In genomic region chr12:99686142-99686541, GRCh38 we compare ENCODE assay signal across 22 cellular contexts. TPM values are rescaled to one million over a fixed set of nuclear protein-coding genes. Genes with fewer than 3 reads are reported as not detected.
DNase-seq lines count a peak whose midpoint lies in the region; ATAC-seq, FAIRE-seq and TF ChIP-seq lines count a peak whose summit lies in the region.
"Had no signal": no experiment of that assay in that cellular context is flagged by ENCODE, and none has a peak within 500 bp of the region (broad histone marks: within the 10 kb centered on the region; RNA-seq: fewer than 3 reads in every experiment).

No MANE protein-coding gene starts in this region.

- no peaks in the 10 kb centered on the region for H3K79me1 ChIP-seq in H1 (ENCODE audit: low read depth, low read length)

- H3K79me2 ChIP-seq in HepG2 (ENCODE audit: insufficient read depth, low read length) (no peaks in the 10 kb centered on the region), H1 (ENCODE audit: control insufficient read depth in 1 of 2, insufficient read depth in 2 of 2, low read length in 2 of 2) (no peaks in the 10 kb centered on the region)

- H4K91ac ChIP-seq in H1 (replicated peaks; ENCODE audit: insufficient read length, low read length): no peak overlapping the region

- H4K20me1 ChIP-seq in HepG2 (ENCODE audit: insufficient read depth, low read length) (no peaks in the 10 kb centered on the region), H1 (replicated peaks in 1 of 2; ENCODE audit: control insufficient read depth in 1 of 2, insufficient read depth in 2 of 2, low read length in 2 of 2) (no peaks in the 10 kb centered on the region)

- H3K36me3 ChIP-seq in HepG2 (replicated peaks in 1 of 2; ENCODE audit: control insufficient read depth in 1 of 2, insufficient read depth in 2 of 2, low read length in 2 of 2): no peaks in the 10 kb centered on the region
- no peaks in the 10 kb centered on the region for H3K36me3 ChIP-seq in right lobe of liver
- H3K36me3 ChIP-seq in HEK293 (ENCODE audit: control insufficient read depth in 2 of 2, insufficient read depth in 1 of 2, low read length in 2 of 2): no peaks in the 10 kb centered on the region
- H3K36me3 ChIP-seq in H1 (ENCODE audit: control insufficient read depth in 2 of 4, insufficient read depth in 4 of 4, low read length in 3 of 4): no peaks in the 10 kb centered on the region; a peak in 1 of 8 replicates

- H3K4me1 ChIP-seq in HepG2 (ENCODE audit: insufficient read depth, low read length): no peaks in the 10 kb centered on the region
- no peaks in the 10 kb centered on the region for H3K4me1 ChIP-seq in right lobe of liver
- no peaks in the 10 kb centered on the region for H3K4me1 ChIP-seq in HEK293 (ENCODE audit: control insufficient read depth, insufficient read depth, low read length)
- H3K4me1 ChIP-seq in H1 (replicated peaks in 1 of 4; ENCODE audit: control insufficient read depth in 3 of 4, insufficient read depth in 4 of 4, low read length in 3 of 4): 0 out of 7 replicates have a peak, but pooled peaks cover 0 to 2% (median 0%) of the 10 kb centered on the region in 4 experiments

- no peak overlapping the region for H3K4ac ChIP-seq in H1 (replicated peaks; ENCODE audit: insufficient read length, low read depth, low read length)

- no peak for FAIRE-seq in HepG2 (lab: Jason Lieb, UNC)
- no peak for FAIRE-seq in H1 (lab: Jason Lieb, UNC)
- FAIRE-seq: A204.1, GM12891, GM19239, H54, HTR-8/SVneo had no signal

- H2AK5ac ChIP-seq in H1 (ENCODE audit: low read depth, low read length): no peak overlapping the region

- no peak overlapping the region for H2BK120ac ChIP-seq in H1 (replicated peaks; ENCODE audit: low read depth, low read length)

- no peak overlapping the region for H2BK15ac ChIP-seq in H1 (ENCODE audit: low read length)

- H3K27ac ChIP-seq in HepG2 (ENCODE audit: extremely low read length, insufficient read depth, low read length): no peak overlapping the region
- no peak overlapping the region for H3K27ac ChIP-seq in right lobe of liver
- H3K27ac ChIP-seq in HEK293 (ENCODE audit: extremely low read depth, low read depth, low read length): no peak overlapping the region
- no peak overlapping the region for H3K27ac ChIP-seq in H1 (ENCODE audit: low read depth, low read length)
- H3K27ac ChIP-seq: C4-2B had no signal

- H3K36me3 Mint-ChIP-seq in chondrocyte (ENCODE audit: low read depth): no peaks in the 10 kb centered on the region
- H3K36me3 Mint-ChIP-seq: IgD-negative memory B cell had no signal

- no peak for TF ChIP-seq RAD21 in HepG2 (CRISPR knock-in tag; IDR thresholded peaks at IDR 0.05)
- TF ChIP-seq RAD21 in H1 (IDR thresholded peaks at IDR 0.05 in 1 of 2, conservative IDR thresholded peaks at IDR 0.05 in 1 of 2; ENCODE audit: low read depth in 2 of 2, low read length in 2 of 2): no peak

- H3K4me3 ChIP-seq in HepG2 (replicated peaks in 1 of 3; ENCODE audit: insufficient read depth in 1 of 3, low read depth in 2 of 3, low read length in 3 of 3) (no peak overlapping the region), right lobe of liver (no peak overlapping the region), HEK293 (ENCODE audit: low read depth, low read length) (no peak overlapping the region), H1 (ENCODE audit: extremely low read depth in 1 of 4, insufficient read depth in 2 of 4, low read depth in 3 of 4, low read length in 4 of 4) (no peak overlapping the region)

- in situ Hi-C loops in HepG2 (cut with HindIII; ENCODE audit: extremely low pct_ligation_motif_present, low pct_unique_long_range_greater_than_20kb): no loop called here

- H3K27me3 ChIP-seq in HepG2 (ENCODE audit: control insufficient read depth in 1 of 2, insufficient read depth in 2 of 2, low read length in 2 of 2) (no peaks in the 10 kb centered on the region), right lobe of liver (no peaks in the 10 kb centered on the region), H1 (replicated peaks in 1 of 4; ENCODE audit: control insufficient read depth in 3 of 4, extremely low read depth in 1 of 4, insufficient read depth in 3 of 4, low read length in 3 of 4) (no peaks in the 10 kb centered on the region)

- no peaks in the 10 kb centered on the region for H3K4me1 Mint-ChIP-seq in chondrocyte (ENCODE audit: low read depth)
- H3K4me1 Mint-ChIP-seq: IgD-negative memory B cell had no signal

- no peak overlapping the region for H3K23ac ChIP-seq in H1 (ENCODE audit: insufficient read length)

- H2AFZ ChIP-seq in HepG2 (ENCODE audit: low read length) (no peak overlapping the region), H1 (ENCODE audit: low read length) (no peak overlapping the region)

- no peak overlapping the region for H3K27ac Mint-ChIP-seq in chondrocyte (ENCODE audit: unreplicated experiment)
- H3K27ac Mint-ChIP-seq: CD4-positive, alpha-beta T cell; IgD-negative memory B cell had no signal

- H3K14ac ChIP-seq in H1 (ENCODE audit: insufficient read length): no peak overlapping the region

- no TSS peak for BruUV-seq in HepG2 (replicated peaks; lab: Mats Ljungman, UMichigan)

- H3K9ac ChIP-seq in HepG2 (ENCODE audit: insufficient read depth, low read depth, low read length): no peak overlapping the region
- no peak overlapping the region for H3K9ac ChIP-seq in H1 (replicated peaks in 1 of 4; ENCODE audit: extremely low read depth in 1 of 4, low read depth in 3 of 4, low read length in 3 of 4)

- H3K56ac ChIP-seq in H1 (replicated peaks; ENCODE audit: insufficient read length, low read depth, low read length): no peak overlapping the region

- POLR2A ChIA-PET in HepG2 (lab: Yijun Ruan, JAX): no interaction called here
- POLR2A ChIA-PET in HEK293 (lab: Yijun Ruan, JAX): no interaction called here
- POLR2A ChIA-PET in H1 (lab: Charles Lee; ENCODE audit: partially characterized antibody): no interaction called here

- H3K4me2 ChIP-seq in HepG2 (ENCODE audit: low read depth, low read length): no peak overlapping the region
- H3K4me2 ChIP-seq in H1 (ENCODE audit: insufficient read depth in 1 of 2, low read depth in 2 of 2, low read length in 2 of 2): no peak overlapping the region

- H4K5ac ChIP-seq in H1 (ENCODE audit: insufficient read length, low read depth, low read length): no peak overlapping the region

- TF ChIP-seq EP300 in HepG2 (IDR thresholded peaks at IDR 0.05; ENCODE audit: low read depth in 2 of 2, low read length in 2 of 2) (no peak), HepG2 (CRISPR knock-in tag; IDR thresholded peaks at IDR 0.05; ENCODE audit: borderline replicate concordance) (no peak), H1 (IDR thresholded peaks at IDR 0.05; ENCODE audit: borderline replicate concordance in 1 of 2, low read depth in 2 of 2, low read length in 2 of 2) (no peak)

- TF ChIP-seq POLR2A in HepG2 (IDR thresholded peaks at IDR 0.05; ENCODE audit: insufficient read depth in 1 of 2, low read depth in 2 of 2, low read length in 2 of 2): no peak
- no peak for TF ChIP-seq POLR2A in right lobe of liver (IDR thresholded peaks at IDR 0.05)
- no peak for TF ChIP-seq POLR2A in H1 (IDR thresholded peaks at IDR 0.05; ENCODE audit: control extremely low read depth in 1 of 2, low read depth in 2 of 2, low read length in 2 of 2)

- no peaks in the 10 kb centered on the region for H3K23me2 ChIP-seq in H1 (ENCODE audit: low read depth, low read length)

- DNase-seq in HepG2 (ENCODE audit: low spot score): no peak
- no peak for DNase-seq in right lobe of liver
- DNase-seq in H1 (ENCODE audit: low read depth in 1 of 2, low spot score in 2 of 2): no peak
- DNase-seq in midbrain (lab: John Stamatoyannopoulos, UW): no peak
- no peak for DNase-seq in chondrocyte (ENCODE audit: low spot score)
- DNase-seq: AML-193; CD4-positive, alpha-beta T cell; DMS53; DND-41; EL; HCEC 1CT; KBM-7 had no signal

- no peak overlapping the region for H2BK20ac ChIP-seq in H1 (ENCODE audit: low read length)

- H3K9me3 ChIP-seq in HepG2 (ENCODE audit: low read length) (no peaks in the 10 kb centered on the region), right lobe of liver (no peaks in the 10 kb centered on the region), HEK293 (ENCODE audit: control insufficient read depth, insufficient read depth, low read depth, low read length) (no peaks in the 10 kb centered on the region; the same call in 1 of the 2 replicates), H1 (ENCODE audit: insufficient read depth in 2 of 2, low read depth in 1 of 2, low read length in 1 of 2) (no peaks in the 10 kb centered on the region)

- H2BK5ac ChIP-seq in H1 (ENCODE audit: low read depth, low read length): no peak overlapping the region

- no peak overlapping the region for H2BK12ac ChIP-seq in H1 (ENCODE audit: low read depth, low read length)

- H4K8ac ChIP-seq in H1 (ENCODE audit: extremely low read depth, insufficient read depth, low read length): no peak overlapping the region

- ATAC-seq in HepG2: no peak
- ATAC-seq in right lobe of liver: no peak

- intact Hi-C loops in HepG2 (cut with micrococcal nuclease; ENCODE audit: unreplicated experiment): no loop called here
- intact Hi-C loops in right lobe of liver (cut with DNase I): no loop called here

- peaks cover 9% of the 10 kb centered on the region for H3K9me3 Mint-ChIP-seq in chondrocyte (ENCODE audit: low read depth)

- CTCF ChIA-PET in HepG2 (lab: Yijun Ruan, JAX; ENCODE audit: low intra/inter-chr PET ratio, low total read pairs) (no interaction called here), HEK293 (lab: Yijun Ruan, JAX) (no interaction called here), H1 (lab: Charles Lee; ENCODE audit: partially characterized antibody) (interaction anchor here (0.6 kb wide), 1 partner anchor 571 kb away, joined by 3 read pairs; no protein-coding TSS in a partner anchor)

- WGBS in HepG2 (ENCODE audit: low lambda C conversion rate): 0% methylated on average over 1 of the region's 1 CpG
- 36% methylated on average over 1 of the region's 1 CpG for WGBS in right lobe of liver (ENCODE audit: insufficient coverage, low coverage, low lambda C conversion rate, missing lambda C conversion rate)
- WGBS in H1 (ENCODE audit: extremely low coverage in 1 of 2, insufficient coverage in 1 of 2, insufficient read length in 1 of 2, insufficient replicate concordance in 2 of 2, low coverage in 1 of 2, low lambda C conversion rate in 2 of 2, missing lambda C conversion rate in 1 of 2), 2 experiments: 100% methylated on average over 1 of the region's 1 CpG; no CpG with 5 or more reads in 1 of the 2 experiments

- H3K4me3 Mint-ChIP-seq in chondrocyte (ENCODE audit: unreplicated experiment): no peak overlapping the region
- H3K4me3 Mint-ChIP-seq: CD4-positive, alpha-beta T cell; IgD-negative memory B cell had no signal

- peaks cover 2% of the 10 kb centered on the region for H3K27me3 Mint-ChIP-seq in chondrocyte (ENCODE audit: low read depth)
- H3K27me3 Mint-ChIP-seq: CD4-positive, alpha-beta T cell; IgD-negative memory B cell had no signal

- TF ChIP-seq CTCF in HepG2 (CRISPR knock-in tag; IDR thresholded peaks at IDR 0.05): no peak
- TF ChIP-seq CTCF in right lobe of liver (IDR thresholded peaks at IDR 0.05): no peak
- no peak for TF ChIP-seq CTCF in HEK293 (tag by site-specific recombination; IDR thresholded peaks at IDR 0.05)
- no peak for TF ChIP-seq CTCF in H1 (IDR thresholded peaks at IDR 0.05; ENCODE audit: control extremely low read depth in 1 of 3, insufficient read depth in 1 of 3, low read depth in 1 of 3, low read length in 3 of 3)
- TF ChIP-seq CTCF in chondrocyte (IDR thresholded peaks at IDR 0.05): no peak

- H3K18ac ChIP-seq in H1 (ENCODE audit: extremely low read depth, low read length): no peak overlapping the region

RNA-seq across cellular contexts. Expression of gene GARIN6, which starts 38.6 kb away (rescaled TPM):
- total RNA-seq in HepG2 (2016; rRNA removed; fragmentation: Illumina TruSeq; extraction: Trizol) (not detected in 2 replicates), right lobe of liver (not detected), chondrocyte (not detected in 3 replicates)
- total RNA-seq in HepG2 (2016; cell fraction: cytosol; rRNA removed; fragmentation: Illumina TruSeq; extraction: Trizol; ENCODE audit: low read depth): not detected in 2 replicates
- not detected in 2 replicates for total RNA-seq in HepG2 (2016; cell fraction: insoluble cytoplasmic fraction; rRNA removed; fragmentation: Illumina TruSeq; extraction: Trizol)
- total RNA-seq in HepG2 (2016; cell fraction: membrane; rRNA removed; fragmentation: Illumina TruSeq; extraction: Trizol): not detected in 2 replicates
- total RNA-seq in HepG2 (2016; cell fraction: nucleus; rRNA removed; fragmentation: Illumina TruSeq; extraction: Trizol): not detected in 2 replicates
- polyA plus RNA-seq in HepG2 (2011; rRNA removed) (not detected in 2 replicates), H1 (2011; rRNA removed) (not detected in 2 replicates)
- not detected in 2 replicates for polyA plus RNA-seq in HepG2 (2011; cell fraction: cytosol; rRNA removed)
- not detected in 2 replicates for polyA plus RNA-seq in HepG2 (2011; cell fraction: nucleus; rRNA removed)
- polyA plus RNA-seq in HepG2 (2012): not detected in 2 replicates
- polyA plus RNA-seq in HepG2 (2016; cell fraction: cytosol; fragmentation: Illumina TruSeq; extraction: Trizol; ENCODE audit: low read depth): not detected in 2 replicates
- polyA plus RNA-seq in HepG2 (2016; cell fraction: insoluble cytoplasmic fraction; fragmentation: Illumina TruSeq; extraction: Trizol; ENCODE audit: low read depth): not detected in 2 replicates
- polyA plus RNA-seq in HepG2 (2016; cell fraction: membrane; fragmentation: Illumina TruSeq; extraction: Trizol; ENCODE audit: low read depth): not detected in 2 replicates
- not detected in 2 replicates for polyA plus RNA-seq in HepG2 (2016; cell fraction: nucleus; fragmentation: Illumina TruSeq; extraction: Trizol; ENCODE audit: insufficient read depth, low read depth)
- not detected in 2 replicates for polyA minus RNA-seq in HepG2 (2011; rRNA and poly(A)+ RNA removed; ENCODE audit: low replicate concordance)
- not detected in 2 replicates for polyA minus RNA-seq in HepG2 (2011; cell fraction: cytosol; rRNA and poly(A)+ RNA removed)
- polyA minus RNA-seq in HepG2 (2011; cell fraction: nucleus; rRNA and poly(A)+ RNA removed): not detected in 2 replicates
- not detected in 2 replicates for total RNA-seq in H1 (2021; fragmentation: NEBNext Ultra II Directional; extraction: Animal tissue kit (Norgen Biotek cat#: 25700))
- polyA plus RNA-seq in H1 (2011; cell fraction: cytosol; rRNA removed): not detected
- not detected for polyA plus RNA-seq in H1 (2011; cell fraction: nucleus; rRNA removed)
- not detected in 4 replicates for polyA plus RNA-seq in H1 (2012, experiment 1 of 2)
- polyA plus RNA-seq in H1 (2012, experiment 2 of 2): not detected
- polyA plus RNA-seq in H1 (2013, experiment 1 of 2): not detected
- not detected for polyA plus RNA-seq in H1 (2013, experiment 2 of 2)
- not detected in 2 replicates for polyA minus RNA-seq in H1 (2011; rRNA and poly(A)+ RNA removed)
- not detected for polyA minus RNA-seq in H1 (2011; cell fraction: cytosol; rRNA and poly(A)+ RNA removed)
- polyA minus RNA-seq in H1 (2011; cell fraction: nucleus; rRNA and poly(A)+ RNA removed): not detected
- total RNA-seq: CD4-positive, alpha-beta T cell; G401 had no signal
- polyA plus RNA-seq: BJ, IgD-negative memory B cell had no signal

Comparison
In these comparisons a context has a peak if more than half of its experiments do, and no peak if none do; other contexts are left out.
1. Of the 63 proteins assayed by ChIP-seq in both HepG2 and HEK293: peak only in HepG2: none; only in HEK293: ZNF549; in both: none; in neither: 62.